Comparison of ENCODE assay signal across 2 cellular contexts in the genomic region with DNA sequence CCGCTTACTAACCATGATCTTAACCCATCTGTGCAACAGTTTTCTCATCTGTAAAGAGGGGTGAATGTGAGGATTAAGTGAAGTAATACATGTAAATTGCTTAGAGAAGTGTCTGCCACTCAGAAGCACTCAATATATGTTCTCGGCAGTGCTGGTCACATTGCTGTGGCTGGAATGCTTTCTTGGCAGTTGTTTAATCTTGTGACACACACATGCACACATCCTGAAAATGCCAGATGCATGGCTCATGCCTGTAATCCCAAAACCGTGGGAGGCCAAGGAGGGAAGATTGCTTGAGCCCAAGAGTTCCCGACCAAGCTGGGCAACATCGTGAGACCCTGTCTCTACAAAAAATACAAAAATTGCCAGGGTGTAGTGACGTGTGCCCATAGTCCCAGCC.
TF ChIP-seq lines count a peak whose summit lies in the region.

No MANE protein-coding gene starts in this region.

TF ChIP-seq in IMR-90, 13 proteins besides CTCF, POLR2A, EP300 and RAD21:
- TF ChIP-seq, protein P1, sequence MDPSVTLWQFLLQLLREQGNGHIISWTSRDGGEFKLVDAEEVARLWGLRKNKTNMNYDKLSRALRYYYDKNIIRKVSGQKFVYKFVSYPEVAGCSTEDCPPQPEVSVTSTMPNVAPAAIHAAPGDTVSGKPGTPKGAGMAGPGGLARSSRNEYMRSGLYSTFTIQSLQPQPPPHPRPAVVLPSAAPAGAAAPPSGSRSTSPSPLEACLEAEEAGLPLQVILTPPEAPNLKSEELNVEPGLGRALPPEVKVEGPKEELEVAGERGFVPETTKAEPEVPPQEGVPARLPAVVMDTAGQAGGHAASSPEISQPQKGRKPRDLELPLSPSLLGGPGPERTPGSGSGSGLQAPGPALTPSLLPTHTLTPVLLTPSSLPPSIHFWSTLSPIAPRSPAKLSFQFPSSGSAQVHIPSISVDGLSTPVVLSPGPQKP (IDR thresholded peaks at IDR 0.05; ENCODE audit: borderline replicate concordance, low read depth, low read length): no peak
- 0 out of 2 replicates have a peak, but pooled peaks have one; percentile 73 for TF ChIP-seq RFX5 (IDR thresholded peaks at IDR 0.05; ENCODE audit: low read depth, low read length)
- peak; percentile 82 for TF ChIP-seq BHLHE40 (IDR thresholded peaks at IDR 0.05; ENCODE audit: low read depth, low read length)
- no peak; the same call in 1 of the 2 replicates for TF ChIP-seq MXI1 (IDR thresholded peaks at IDR 0.05; ENCODE audit: borderline replicate concordance, low read depth, low read length)
- peak; percentile 79 for TF ChIP-seq CEBPB (IDR thresholded peaks at IDR 0.05; ENCODE audit: low read depth, low read length)
- TF ChIP-seq, protein P2, sequence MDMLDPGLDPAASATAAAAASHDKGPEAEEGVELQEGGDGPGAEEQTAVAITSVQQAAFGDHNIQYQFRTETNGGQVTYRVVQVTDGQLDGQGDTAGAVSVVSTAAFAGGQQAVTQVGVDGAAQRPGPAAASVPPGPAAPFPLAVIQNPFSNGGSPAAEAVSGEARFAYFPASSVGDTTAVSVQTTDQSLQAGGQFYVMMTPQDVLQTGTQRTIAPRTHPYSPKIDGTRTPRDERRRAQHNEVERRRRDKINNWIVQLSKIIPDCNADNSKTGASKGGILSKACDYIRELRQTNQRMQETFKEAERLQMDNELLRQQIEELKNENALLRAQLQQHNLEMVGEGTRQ (IDR thresholded peaks at IDR 0.05; ENCODE audit: low read depth, low read length): peak; percentile 82
- no peak for TF ChIP-seq CHD1 (IDR thresholded peaks at IDR 0.05; ENCODE audit: low read depth, low read length)
- peak; percentile 78 for TF ChIP-seq FOS (IDR thresholded peaks at IDR 0.05; ENCODE audit: low read depth, low read length)

TF ChIP-seq in GM23338, 12 proteins besides CTCF, POLR2A, EP300 and RAD21:
- TF ChIP-seq POLR2AphosphoS5 (IDR thresholded peaks at IDR 0.05; ENCODE audit: low read depth) (no peak), EZH2phosphoT487 (IDR thresholded peaks at IDR 0.05; ENCODE audit: unreplicated experiment) (no peak), NANOG (IDR thresholded peaks at IDR 0.05; ENCODE audit: borderline replicate concordance) (no peak), JUNB (IDR thresholded peaks at IDR 0.05; ENCODE audit: unreplicated experiment) (no peak), ZNF331 (CRISPR knock-in tag; IDR thresholded peaks at IDR 0.05; ENCODE audit: low read depth) (no peak), STAT1 (IDR thresholded peaks at IDR 0.05; ENCODE audit: unreplicated experiment) (no peak), ZNF114 (CRISPR knock-in tag; IDR thresholded peaks at IDR 0.05) (no peak), CREB1 (CRISPR knock-in tag; IDR thresholded peaks at IDR 0.05; ENCODE audit: low read depth) (no peak), ZNF462 (CRISPR knock-in tag; IDR thresholded peaks at IDR 0.05) (no peak), EZH2 (IDR thresholded peaks at IDR 0.05; ENCODE audit: low read depth, unreplicated experiment) (no peak)
- TF ChIP-seq, protein P3, sequence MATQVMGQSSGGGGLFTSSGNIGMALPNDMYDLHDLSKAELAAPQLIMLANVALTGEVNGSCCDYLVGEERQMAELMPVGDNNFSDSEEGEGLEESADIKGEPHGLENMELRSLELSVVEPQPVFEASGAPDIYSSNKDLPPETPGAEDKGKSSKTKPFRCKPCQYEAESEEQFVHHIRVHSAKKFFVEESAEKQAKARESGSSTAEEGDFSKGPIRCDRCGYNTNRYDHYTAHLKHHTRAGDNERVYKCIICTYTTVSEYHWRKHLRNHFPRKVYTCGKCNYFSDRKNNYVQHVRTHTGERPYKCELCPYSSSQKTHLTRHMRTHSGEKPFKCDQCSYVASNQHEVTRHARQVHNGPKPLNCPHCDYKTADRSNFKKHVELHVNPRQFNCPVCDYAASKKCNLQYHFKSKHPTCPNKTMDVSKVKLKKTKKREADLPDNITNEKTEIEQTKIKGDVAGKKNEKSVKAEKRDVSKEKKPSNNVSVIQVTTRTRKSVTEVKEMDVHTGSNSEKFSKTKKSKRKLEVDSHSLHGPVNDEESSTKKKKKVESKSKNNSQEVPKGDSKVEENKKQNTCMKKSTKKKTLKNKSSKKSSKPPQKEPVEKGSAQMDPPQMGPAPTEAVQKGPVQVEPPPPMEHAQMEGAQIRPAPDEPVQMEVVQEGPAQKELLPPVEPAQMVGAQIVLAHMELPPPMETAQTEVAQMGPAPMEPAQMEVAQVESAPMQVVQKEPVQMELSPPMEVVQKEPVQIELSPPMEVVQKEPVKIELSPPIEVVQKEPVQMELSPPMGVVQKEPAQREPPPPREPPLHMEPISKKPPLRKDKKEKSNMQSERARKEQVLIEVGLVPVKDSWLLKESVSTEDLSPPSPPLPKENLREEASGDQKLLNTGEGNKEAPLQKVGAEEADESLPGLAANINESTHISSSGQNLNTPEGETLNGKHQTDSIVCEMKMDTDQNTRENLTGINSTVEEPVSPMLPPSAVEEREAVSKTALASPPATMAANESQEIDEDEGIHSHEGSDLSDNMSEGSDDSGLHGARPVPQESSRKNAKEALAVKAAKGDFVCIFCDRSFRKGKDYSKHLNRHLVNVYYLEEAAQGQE (IDR thresholded peaks at IDR 0.05; ENCODE audit: unreplicated experiment): no peak
- TF ChIP-seq, protein P4, sequence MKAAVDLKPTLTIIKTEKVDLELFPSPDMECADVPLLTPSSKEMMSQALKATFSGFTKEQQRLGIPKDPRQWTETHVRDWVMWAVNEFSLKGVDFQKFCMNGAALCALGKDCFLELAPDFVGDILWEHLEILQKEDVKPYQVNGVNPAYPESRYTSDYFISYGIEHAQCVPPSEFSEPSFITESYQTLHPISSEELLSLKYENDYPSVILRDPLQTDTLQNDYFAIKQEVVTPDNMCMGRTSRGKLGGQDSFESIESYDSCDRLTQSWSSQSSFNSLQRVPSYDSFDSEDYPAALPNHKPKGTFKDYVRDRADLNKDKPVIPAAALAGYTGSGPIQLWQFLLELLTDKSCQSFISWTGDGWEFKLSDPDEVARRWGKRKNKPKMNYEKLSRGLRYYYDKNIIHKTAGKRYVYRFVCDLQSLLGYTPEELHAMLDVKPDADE (IDR thresholded peaks at IDR 0.05): no peak
